In the genomic region with DNA sequence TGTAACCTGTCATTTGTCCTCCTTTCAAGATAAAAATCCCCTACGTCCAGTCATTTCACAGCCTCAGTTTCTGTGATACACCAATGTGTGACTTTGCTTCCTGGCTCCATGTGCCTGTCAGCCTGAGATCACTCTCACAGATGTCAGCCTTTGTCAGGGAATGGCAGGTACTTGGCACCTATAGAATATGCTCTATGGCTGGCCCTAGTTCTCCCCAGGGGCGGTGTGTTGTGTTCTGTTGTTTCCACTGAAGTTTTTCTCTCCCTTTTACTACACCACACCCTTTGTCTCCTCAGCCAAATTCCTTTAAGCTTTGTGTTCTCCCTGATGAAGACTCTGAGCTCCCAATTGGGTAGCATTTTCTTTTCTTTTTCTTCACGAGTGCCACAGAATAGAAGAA, we compare ENCODE assay signal across 19 cellular contexts.
A peak's percentile ranks its signal among the peaks of the same experiment; 100 is the strongest.
DNase-seq lines count a peak whose midpoint lies in the region; ATAC-seq, FAIRE-seq and TF ChIP-seq lines count a peak whose summit lies in the region.
"Had no signal": no experiment of that assay in that cellular context is flagged by ENCODE, and none has a peak within 500 bp of the region (broad histone marks: within the 10 kb centered on the region; RNA-seq: fewer than 3 reads in every experiment).

No MANE protein-coding gene starts in this region.

- dilution Hi-C loops in keratinocyte (cut with MboI; ENCODE audit: extremely low pct_ligation_motif_present, low sequenced_read_pairs): no loop called here

- FAIRE-seq in keratinocyte (lab: Jason Lieb, UNC): peak; percentile 65

- H3K27me3 ChIP-seq in adipocyte (replicated peaks; ENCODE audit: control insufficient read depth, insufficient read depth, low read length): no peaks in the 10 kb centered on the region
- no peaks in the 10 kb centered on the region for H3K27me3 ChIP-seq in keratinocyte (ENCODE audit: control insufficient read depth, extremely low read depth, insufficient read depth, low read length)
- no peaks in the 10 kb centered on the region for H3K27me3 ChIP-seq in skeletal muscle satellite cell (ENCODE audit: control insufficient read depth, insufficient read depth, low read length)
- H3K27me3 ChIP-seq: tibial nerve had no signal

- DNase-seq in adipocyte (ENCODE audit: low read depth): peak; percentile 11
- no peak for DNase-seq in keratinocyte (ENCODE audit: low read depth, low spot score)
- no peak for DNase-seq in DMS53 treated with DMSO at 0.1 percent for 48 hours (lab: John Stamatoyannopoulos, UW; ENCODE audit: unreplicated experiment)
- DNase-seq in anterior cingulate cortex (lab: John Stamatoyannopoulos, UW): no peak
- no peak for DNase-seq in NOMO-1 treated with dmso at 0.1 percent for 144 hours (lab: John Stamatoyannopoulos, UW; ENCODE audit: unreplicated experiment)
- DNase-seq: activated CD4-positive, alpha-beta memory T cell treated with anti-CD3 and anti-CD28 coated beads for 36 hours; activated T-cell treated with anti-CD3 and anti-CD28 coated beads, Interleukin-2, amount 50 U/mL, for 1 hour; AML-193; Calu3; effector memory CD4-positive, alpha-beta T cell; hippocampal formation; MM.1S; NCI-H187 treated with DMSO at 0.1 percent for 48 hours had no signal

- H3K9me3 ChIP-seq in adipocyte (ENCODE audit: control insufficient read depth, low read length) (no peaks in the 10 kb centered on the region), keratinocyte (ENCODE audit: control insufficient read depth, low read depth, low read length) (no peaks in the 10 kb centered on the region), skeletal muscle satellite cell (replicated peaks; ENCODE audit: low read length) (no peaks in the 10 kb centered on the region)
- H3K9me3 ChIP-seq: tibial nerve had no signal

- no peaks in the 10 kb centered on the region for H3K9me1 ChIP-seq in keratinocyte (ENCODE audit: control insufficient read depth, extremely low read depth, insufficient read depth, low read length)

- H3K36me3 ChIP-seq in adipocyte (ENCODE audit: control insufficient read depth, insufficient read depth, low read length, severe bottlenecking) (peaks cover 12% of the 10 kb centered on the region), keratinocyte (ENCODE audit: control insufficient read depth in 2 of 2, extremely low read depth in 1 of 2, insufficient read depth in 2 of 2, low read length in 2 of 2) (no peaks in the 10 kb centered on the region), skeletal muscle satellite cell (ENCODE audit: insufficient read depth, low read length) (no peaks in the 10 kb centered on the region)

- no peak overlapping the region for H2AFZ ChIP-seq in keratinocyte (ENCODE audit: control insufficient read depth, low read length)
- H2AFZ ChIP-seq: parathyroid adenoma had no signal

- no peak for TF ChIP-seq CTCF in keratinocyte (optimal IDR thresholded peaks at IDR 0.05 in 1 of 3, IDR thresholded peaks at IDR 0.05 in 1 of 3, conservative IDR thresholded peaks at IDR 0.05 in 1 of 3; ENCODE audit: extremely low read depth in 1 of 3, insufficient read depth in 2 of 3, low read length in 3 of 3)

- no peaks in the 10 kb centered on the region for H3K79me2 ChIP-seq in keratinocyte (ENCODE audit: control insufficient read depth, insufficient read depth, low read length)
- H3K79me2 ChIP-seq: parathyroid adenoma had no signal

- H3K27ac ChIP-seq in keratinocyte (ENCODE audit: control insufficient read depth, insufficient read depth, low read length): no peak overlapping the region
- H3K27ac ChIP-seq: parathyroid adenoma had no signal

- H4K20me1 ChIP-seq in keratinocyte (ENCODE audit: control insufficient read depth, extremely low read depth, insufficient read depth, low read length): no peaks in the 10 kb centered on the region

- H3K4me2 ChIP-seq in keratinocyte (ENCODE audit: control insufficient read depth, extremely low read depth, insufficient read depth, low read depth, low read length) (no peak overlapping the region), skeletal muscle satellite cell (ENCODE audit: low read length) (peak overlapping the region; percentile 71)

- H3K9ac ChIP-seq in adipocyte (ENCODE audit: low read length) (no peak overlapping the region), keratinocyte (ENCODE audit: control insufficient read depth, extremely low read depth, insufficient read depth, low read length) (no peak overlapping the region), skeletal muscle satellite cell (ENCODE audit: low read depth, low read length) (no peak overlapping the region)
- H3K9ac ChIP-seq: parathyroid adenoma had no signal

- peaks cover 8% of the 10 kb centered on the region for H3K4me1 ChIP-seq in adipocyte (ENCODE audit: control insufficient read depth, insufficient read depth, low read length)
- no peaks in the 10 kb centered on the region for H3K4me1 ChIP-seq in keratinocyte (ENCODE audit: control insufficient read depth, extremely low read depth, insufficient read depth, low read length)
- H3K4me1 ChIP-seq in skeletal muscle satellite cell (ENCODE audit: control insufficient read depth, insufficient read depth, low read length): peaks cover 15% of the 10 kb centered on the region
- H3K4me1 ChIP-seq: parathyroid adenoma had no signal

- H3K4me3 ChIP-seq in adipocyte (ENCODE audit: low read length): peak overlapping the region; percentile 35
- no peak overlapping the region for H3K4me3 ChIP-seq in keratinocyte (ENCODE audit: control insufficient read depth in 2 of 3, extremely low read depth in 1 of 3, insufficient read depth in 2 of 3, low read depth in 1 of 3, low read length in 3 of 3)
- H3K4me3 ChIP-seq in skeletal muscle satellite cell (ENCODE audit: low read length): peak overlapping the region; percentile 58

- ATAC-seq in GM21447 (IDR thresholded peaks at IDR 0.05; ENCODE audit: unreplicated experiment): peak; percentile 44
- no peak for ATAC-seq in GM19324 (IDR thresholded peaks at IDR 0.05; ENCODE audit: low FRiP score, unreplicated experiment)
- ATAC-seq: Right ventricle myocardium inferior had no signal

Comparison
In these comparisons a context has a peak if more than half of its experiments do, and no peak if none do; other contexts are left out.
1. H3K4me3 ChIP-seq: peak in adipocyte (single experiment) and skeletal muscle satellite cell (single experiment); none in keratinocyte (0 of 3).